9 cellular contexts compared by ENCODE assay signal in genomic region chr5:170164087-170164486, GRCh38. TPM values are rescaled to one million over a fixed set of nuclear protein-coding genes. Genes with fewer than 3 reads are reported as not detected.
"Had no signal": no experiment of that assay in that cellular context is flagged by ENCODE, and none has a peak within 500 bp of the region (broad histone marks: within the 10 kb centered on the region; RNA-seq: fewer than 3 reads in every experiment).

No MANE protein-coding gene starts in this region.

- H2AFZ ChIP-seq: GM23338 had no signal

- ATAC-seq: GM23338 had no signal

- H3K4me3 ChIP-seq: GM23338 had no signal

- H3K27ac ChIP-seq: HL-60 had no signal

- DNase-seq: H9, HCEC 1CT, IMR-90, KBM-7 had no signal

- FAIRE-seq: H1, H54 had no signal

- H3K4me2 ChIP-seq: GM23338 had no signal

RNA-seq across cellular contexts. Expression of gene FOXI1, which starts 58.4 kb away (rescaled TPM):
- total RNA-seq: GM23338, H1, H9, HT1080, IMR-90 had no signal
- polyA plus RNA-seq: GM23338, H1, IMR-90 had no signal
